1 cellular context compared by ENCODE assay signal in the genomic region with DNA sequence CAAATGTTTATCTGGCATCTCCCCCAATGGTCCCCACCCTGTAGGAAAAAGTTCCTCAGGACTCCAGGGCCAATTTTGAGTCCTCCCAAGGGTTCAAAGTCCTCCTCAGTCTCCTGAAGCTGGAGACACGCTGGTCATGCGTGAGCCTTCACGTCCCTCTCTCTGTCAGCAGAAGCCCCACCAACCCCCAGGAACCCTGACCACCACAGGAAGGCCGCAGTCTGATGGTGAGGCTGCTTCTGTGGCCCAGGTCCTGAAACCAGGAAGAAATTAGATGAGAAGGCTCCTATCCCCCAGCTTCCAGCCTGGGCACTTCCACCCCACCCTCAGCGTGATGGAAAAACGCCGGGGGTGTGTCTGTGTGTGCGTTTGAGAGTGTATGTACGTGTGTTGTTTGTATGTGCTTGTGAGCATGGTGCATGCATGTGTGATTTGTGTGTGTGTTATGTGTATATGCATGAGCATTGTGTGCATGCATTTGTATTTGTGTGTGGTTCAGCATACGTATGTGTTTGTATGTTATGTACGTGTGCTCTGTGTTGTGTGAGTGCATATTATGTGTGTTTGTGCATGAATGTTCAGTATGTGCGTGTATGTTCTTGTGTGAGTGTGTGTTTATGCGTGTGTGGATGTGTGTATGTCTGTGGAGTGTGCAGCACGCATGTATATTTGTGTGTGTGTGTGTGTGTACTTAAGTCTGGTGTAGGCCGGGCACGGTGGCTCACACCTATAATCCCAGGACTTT.
TF ChIP-seq lines count a peak whose summit lies in the region.

No MANE protein-coding gene starts in this region.

TF ChIP-seq in IMR-90, 13 proteins besides CTCF, POLR2A, EP300 and RAD21:
- no peak for TF ChIP-seq RFX5 (IDR thresholded peaks at IDR 0.05; ENCODE audit: low read depth, low read length)
- no peak for TF ChIP-seq MAFK (IDR thresholded peaks at IDR 0.05; ENCODE audit: low read depth, low read length)
TF ChIP-seq in IMR-90: peak in this region for 0.
